ENCODE assay signal across 15 cellular contexts in genomic region chr6:76451926-76452709, GRCh38.
DNase-seq lines count a peak whose midpoint lies in the region; ATAC-seq and TF ChIP-seq lines count a peak whose summit lies in the region.
"Had no signal": no experiment of that assay in that cellular context is flagged by ENCODE, and none has a peak within 500 bp of the region (broad histone marks: within the 10 kb centered on the region; RNA-seq: fewer than 3 reads in every experiment).

No MANE protein-coding gene starts in this region.

- no peaks in the 10 kb centered on the region for H3K27me3 Mint-ChIP-seq in stimulated activated memory B cell treated with anti-CD40 and anti-IgM and Interleukin-4, amounts not matched to agents 10 μg/mL and 1 μg/mL and 100 μg/mL, for 72 hours
- no peaks in the 10 kb centered on the region for H3K27me3 Mint-ChIP-seq in GM23338 (ENCODE audit: insufficient read depth, low read depth, poor library complexity)

- H3K27ac ChIP-seq in heart left ventricle (no peak overlapping the region), gastroesophageal sphincter (no peak overlapping the region), GM23338 (ENCODE audit: low read depth) (no peak overlapping the region)
- H3K27ac ChIP-seq: BLaER1 had no signal

- H4K20me1 ChIP-seq in GM23338 (replicated peaks; ENCODE audit: insufficient read depth): no peaks in the 10 kb centered on the region
- H4K20me1 ChIP-seq: BLaER1 had no signal

- no peak for TF ChIP-seq CTCF in heart left ventricle (IDR thresholded peaks at IDR 0.05)
- TF ChIP-seq CTCF in gastroesophageal sphincter (IDR thresholded peaks at IDR 0.05): no peak
- no peak for TF ChIP-seq CTCF in GM23338 (conservative IDR thresholded peaks at IDR 0.05; ENCODE audit: low read depth in 2 of 2)

- ATAC-seq in Right ventricle myocardium inferior (no peak), heart left ventricle (no peak), gastroesophageal sphincter (peak; percentile 13), GM23338 (no peak)
- ATAC-seq in stimulated activated memory B cell treated with anti-CD40 and anti-IgM and Interleukin-4, amounts not matched to agents 10 μg/mL and 1 μg/mL and 100 μg/mL, for 72 hours: peak; percentile 20
- ATAC-seq: CD8-positive, alpha-beta T cell had no signal

- H3K27me3 ChIP-seq in heart left ventricle (no peaks in the 10 kb centered on the region), gastroesophageal sphincter (no peaks in the 10 kb centered on the region), GM23338 (ENCODE audit: insufficient read depth) (no peaks in the 10 kb centered on the region)
- H3K27me3 ChIP-seq: BLaER1 had no signal

- 81 to 89% (median 88%) methylated on average over 18 to 20 of the region's 20 CpGs for WGBS in heart left ventricle, 4 donors
- WGBS in gastroesophageal sphincter (ENCODE audit: low coverage in 1 of 2), 2 donors: 75% methylated on average over 6 of the region's 20 CpGs; no CpG with 5 or more reads in 1 of the 2 donors

- no peaks in the 10 kb centered on the region for H3F3A ChIP-seq in GM23338 (replicated peaks; ENCODE audit: low read depth)

- no peaks in the 10 kb centered on the region for H3K9me2 ChIP-seq in GM23338 (ENCODE audit: insufficient read depth)

- intact Hi-C loops in Right ventricle myocardium inferior (cut with DNase I): no loop called here
- intact Hi-C loops in heart left ventricle (cut with DNase I): no loop called here

- H3K9me3 ChIP-seq in heart left ventricle (peaks cover 0 to under 1% (median 0%) of the 10 kb centered on the region in 12 donors), gastroesophageal sphincter (no peaks in the 10 kb centered on the region)
- H3K9me3 ChIP-seq: BLaER1, HAP-1 had no signal

- no peaks in the 10 kb centered on the region for H3K4me1 Mint-ChIP-seq in stimulated activated memory B cell treated with anti-CD40 and anti-IgM and Interleukin-4, amounts not matched to agents 10 μg/mL and 1 μg/mL and 100 μg/mL, for 72 hours
- H3K4me1 Mint-ChIP-seq in GM23338: peaks cover 9% of the 10 kb centered on the region
- H3K4me1 Mint-ChIP-seq: CD14-positive monocyte had no signal

- no peaks in the 10 kb centered on the region for H3K79me2 ChIP-seq in GM23338 (replicated peaks; ENCODE audit: insufficient read depth)

- H3K4me3 Mint-ChIP-seq in stimulated activated memory B cell treated with anti-CD40 and anti-IgM and Interleukin-4, amounts not matched to agents 10 μg/mL and 1 μg/mL and 100 μg/mL, for 72 hours: no peak overlapping the region
- no peak overlapping the region for H3K4me3 Mint-ChIP-seq in GM23338
- H3K4me3 Mint-ChIP-seq: CD14-positive monocyte; CD8-positive, alpha-beta T cell had no signal

- H3K4me3 ChIP-seq in heart left ventricle (no peak overlapping the region), gastroesophageal sphincter (no peak overlapping the region), GM23338 (no peak overlapping the region)
- H3K4me3 ChIP-seq: BLaER1, HAP-1 had no signal

- H2AFZ ChIP-seq in GM23338: no peak overlapping the region

- no peak overlapping the region for H3K27ac Mint-ChIP-seq in stimulated activated memory B cell treated with anti-CD40 and anti-IgM and Interleukin-4, amounts not matched to agents 10 μg/mL and 1 μg/mL and 100 μg/mL, for 72 hours
- H3K27ac Mint-ChIP-seq in GM23338: no peak overlapping the region
- H3K27ac Mint-ChIP-seq: CD14-positive monocyte; CD8-positive, alpha-beta T cell had no signal

- no peaks in the 10 kb centered on the region for H3K36me3 Mint-ChIP-seq in stimulated activated memory B cell treated with anti-CD40 and anti-IgM and Interleukin-4, amounts not matched to agents 10 μg/mL and 1 μg/mL and 100 μg/mL, for 72 hours
- H3K36me3 Mint-ChIP-seq in GM23338 (ENCODE audit: low read depth): no peaks in the 10 kb centered on the region; the same call in 2 of the 3 replicates
- H3K36me3 Mint-ChIP-seq: CD14-positive monocyte; CD8-positive, alpha-beta T cell had no signal

- H3K4me1 ChIP-seq in heart left ventricle: no peaks in the 10 kb centered on the region
- H3K4me1 ChIP-seq in gastroesophageal sphincter: no peaks in the 10 kb centered on the region
- peaks cover 8% of the 10 kb centered on the region; the same call in 1 of the 2 replicates for H3K4me1 ChIP-seq in GM23338 (ENCODE audit: insufficient read depth)
- H3K4me1 ChIP-seq: BLaER1, HAP-1 had no signal

- H3K36me3 ChIP-seq in heart left ventricle (no peaks in the 10 kb centered on the region), gastroesophageal sphincter (no peaks in the 10 kb centered on the region), GM23338 (ENCODE audit: insufficient read depth) (no peaks in the 10 kb centered on the region)
- H3K36me3 ChIP-seq: BLaER1, HAP-1 had no signal

- TF ChIP-seq POLR2A in heart left ventricle (IDR thresholded peaks at IDR 0.05): no peak
- no peak for TF ChIP-seq POLR2A in gastroesophageal sphincter (IDR thresholded peaks at IDR 0.05)

- no peaks in the 10 kb centered on the region for H3K9me3 Mint-ChIP-seq in stimulated activated memory B cell treated with anti-CD40 and anti-IgM and Interleukin-4, amounts not matched to agents 10 μg/mL and 1 μg/mL and 100 μg/mL, for 72 hours
- no peaks in the 10 kb centered on the region for H3K9me3 Mint-ChIP-seq in GM23338

- TF ChIP-seq EP300 in gastroesophageal sphincter (IDR thresholded peaks at IDR 0.05): no peak

- DNase-seq in Right ventricle myocardium inferior (ENCODE audit: missing footprints): peak; percentile 55
- no peak for DNase-seq in heart left ventricle
- DNase-seq in NCI-H446 (lab: John Stamatoyannopoulos, UW): no peak
- DNase-seq in GM23338 (ENCODE audit: low spot score): no peak
- no peak for DNase-seq in GM19238 (ENCODE audit: insufficient read length, low spot score)
- DNase-seq: 8988T; Calu3; CD8-positive, alpha-beta T cell; DMS79 treated with DMSO at 0.1 percent for 48 hours; GF-D8 had no signal

- no peak overlapping the region for H3K4me2 ChIP-seq in GM23338
- H3K4me2 ChIP-seq: BLaER1 had no signal

TF ChIP-seq in GM23338, 12 proteins besides CTCF, POLR2A, EP300 and RAD21 (continues in another document):
- TF ChIP-seq, protein P1, sequence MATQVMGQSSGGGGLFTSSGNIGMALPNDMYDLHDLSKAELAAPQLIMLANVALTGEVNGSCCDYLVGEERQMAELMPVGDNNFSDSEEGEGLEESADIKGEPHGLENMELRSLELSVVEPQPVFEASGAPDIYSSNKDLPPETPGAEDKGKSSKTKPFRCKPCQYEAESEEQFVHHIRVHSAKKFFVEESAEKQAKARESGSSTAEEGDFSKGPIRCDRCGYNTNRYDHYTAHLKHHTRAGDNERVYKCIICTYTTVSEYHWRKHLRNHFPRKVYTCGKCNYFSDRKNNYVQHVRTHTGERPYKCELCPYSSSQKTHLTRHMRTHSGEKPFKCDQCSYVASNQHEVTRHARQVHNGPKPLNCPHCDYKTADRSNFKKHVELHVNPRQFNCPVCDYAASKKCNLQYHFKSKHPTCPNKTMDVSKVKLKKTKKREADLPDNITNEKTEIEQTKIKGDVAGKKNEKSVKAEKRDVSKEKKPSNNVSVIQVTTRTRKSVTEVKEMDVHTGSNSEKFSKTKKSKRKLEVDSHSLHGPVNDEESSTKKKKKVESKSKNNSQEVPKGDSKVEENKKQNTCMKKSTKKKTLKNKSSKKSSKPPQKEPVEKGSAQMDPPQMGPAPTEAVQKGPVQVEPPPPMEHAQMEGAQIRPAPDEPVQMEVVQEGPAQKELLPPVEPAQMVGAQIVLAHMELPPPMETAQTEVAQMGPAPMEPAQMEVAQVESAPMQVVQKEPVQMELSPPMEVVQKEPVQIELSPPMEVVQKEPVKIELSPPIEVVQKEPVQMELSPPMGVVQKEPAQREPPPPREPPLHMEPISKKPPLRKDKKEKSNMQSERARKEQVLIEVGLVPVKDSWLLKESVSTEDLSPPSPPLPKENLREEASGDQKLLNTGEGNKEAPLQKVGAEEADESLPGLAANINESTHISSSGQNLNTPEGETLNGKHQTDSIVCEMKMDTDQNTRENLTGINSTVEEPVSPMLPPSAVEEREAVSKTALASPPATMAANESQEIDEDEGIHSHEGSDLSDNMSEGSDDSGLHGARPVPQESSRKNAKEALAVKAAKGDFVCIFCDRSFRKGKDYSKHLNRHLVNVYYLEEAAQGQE (IDR thresholded peaks at IDR 0.05; ENCODE audit: unreplicated experiment): no peak
- TF ChIP-seq NANOG (IDR thresholded peaks at IDR 0.05; ENCODE audit: borderline replicate concordance): no peak
- no peak for TF ChIP-seq EZH2phosphoT487 (IDR thresholded peaks at IDR 0.05; ENCODE audit: unreplicated experiment)

Comparison
In these comparisons a context has a peak if more than half of its experiments do, and no peak if none do; other contexts are left out.
1. ATAC-seq: peak in gastroesophageal sphincter (single experiment) and stimulated activated memory B cell treated with anti-CD40 and anti-IgM and Interleukin-4, amounts not matched to agents 10 μg/mL and 1 μg/mL and 100 μg/mL, for 72 hours (single experiment); none in Right ventricle myocardium inferior (single experiment), heart left ventricle (0 of 4) and GM23338 (single experiment).